ENCODE assay signal across 8 cellular contexts in the genomic region with DNA sequence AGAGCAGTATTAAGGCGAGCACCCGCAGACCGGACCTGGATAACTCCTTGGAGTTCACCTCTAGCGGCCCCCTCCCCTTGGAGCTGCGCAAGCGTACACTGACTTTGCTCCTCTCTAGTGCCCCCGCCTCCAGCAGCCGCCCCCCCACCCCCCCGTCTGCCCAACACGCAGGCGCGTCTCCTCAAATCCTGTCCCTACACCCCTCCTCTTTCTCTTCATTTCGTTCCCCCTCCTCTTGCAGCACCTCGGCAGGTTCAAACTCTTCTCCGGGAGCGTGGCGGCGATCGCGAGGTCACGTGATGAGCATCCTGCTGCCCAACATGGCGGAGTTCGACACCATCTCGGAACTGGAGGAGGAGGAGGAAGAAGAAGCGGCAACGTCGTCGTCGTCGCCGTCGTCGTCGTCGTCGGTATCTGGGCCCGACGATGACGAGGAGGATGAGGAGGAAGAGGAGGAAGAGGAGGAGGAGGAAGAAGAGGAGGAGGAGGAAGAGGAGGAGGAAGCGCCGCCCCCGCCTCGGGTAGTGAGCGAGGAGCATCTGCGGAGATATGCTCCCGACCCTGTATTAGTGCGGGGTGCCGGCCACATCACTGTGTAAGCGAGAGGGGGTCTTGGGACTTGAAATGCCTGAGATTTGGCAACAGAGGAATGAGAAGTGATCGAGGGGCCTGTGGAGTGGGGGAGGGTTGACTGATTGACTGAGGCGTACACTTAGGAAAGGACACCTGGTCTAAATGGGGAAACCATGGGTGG. TPM values are rescaled to one million over a fixed set of nuclear protein-coding genes. Genes with fewer than 3 reads are reported as not detected.
DNase-seq lines count a peak whose midpoint lies in the region; ATAC-seq and TF ChIP-seq lines count a peak whose summit lies in the region.

TSS of gene CHIC1 (plus strand) at position 212 of the 754 bp plus-strand sequence. CDS start at position 300, 88 bp downstream.

- H2BK12ac ChIP-seq in neuronal stem cell (ENCODE audit: low read length) = no peak within 1 kb of the TSS

- H4K91ac ChIP-seq in neuronal stem cell (ENCODE audit: low read depth, low read length, poor library complexity) = no peak within 1 kb of the TSS

- H3K4me3 ChIP-seq in HUES6 (ENCODE audit: low read depth, low read length) (peak within 1 kb of the TSS; percentile 81), foreskin fibroblast (ENCODE audit: low read depth in 1 of 2, low read length in 2 of 2) (peak within 1 kb of the TSS; percentile 80 to 83), neuronal stem cell (ENCODE audit: low read length in 2 of 2) (peak within 1 kb of the TSS; percentile 70 to 91), stomach smooth muscle (ENCODE audit: low read length in 2 of 2) (peak within 1 kb of the TSS; percentile 77 to 87)

- no peaks in the 10 kb centered on the region; the same call in 1 of the 2 replicates for H3K36me3 ChIP-seq in HUES6 (ENCODE audit: control insufficient read depth, insufficient read depth, low read length)
- no peaks in the 10 kb centered on the region for H3K36me3 ChIP-seq in neuronal stem cell (replicated peaks in 1 of 2; ENCODE audit: control insufficient read depth in 2 of 2, insufficient read depth in 2 of 2, low read length in 2 of 2)
- H3K36me3 ChIP-seq in stomach smooth muscle (ENCODE audit: control insufficient read depth in 2 of 2, insufficient read depth in 2 of 2, low read length in 2 of 2) = no peaks in the 10 kb centered on the region

- no peak within 1 kb of the TSS for H2AK5ac ChIP-seq in neuronal stem cell (ENCODE audit: low read depth, low read length)

- TF ChIP-seq CTCF in foreskin fibroblast (IDR thresholded peaks at IDR 0.05; ENCODE audit: low read depth, low read length) = no peak

- H3K9ac ChIP-seq in HUES6 (ENCODE audit: low read length) (peak within 1 kb of the TSS; percentile 84), neuronal stem cell (ENCODE audit: low read depth, low read length, poor library complexity) (peak within 1 kb of the TSS; percentile 86), stomach smooth muscle (ENCODE audit: low read length in 2 of 2) (peak within 1 kb of the TSS; percentile 71 to 90)

- peak within 1 kb of the TSS; percentile 91 for H2AFZ ChIP-seq in neuronal stem cell (ENCODE audit: low read length)

- H2BK120ac ChIP-seq in neuronal stem cell (ENCODE audit: low read depth, low read length) = no peak within 1 kb of the TSS

- H3K4me1 ChIP-seq in HUES6 (ENCODE audit: control insufficient read depth, insufficient read depth, low read length) (no peaks in the 10 kb centered on the region; the same call in 1 of the 2 replicates), neuronal stem cell (ENCODE audit: control insufficient read depth in 2 of 2, insufficient read depth in 1 of 2, low read depth in 1 of 2, low read length in 2 of 2) (no peaks in the 10 kb centered on the region), stomach smooth muscle (ENCODE audit: control insufficient read depth, insufficient read depth, low read length) (no peaks in the 10 kb centered on the region)

- peak within 1 kb of the TSS; percentile 82 for H3K14ac ChIP-seq in neuronal stem cell (ENCODE audit: low read length)

- H3K4me2 ChIP-seq in neuronal stem cell (ENCODE audit: insufficient read depth, low read length, poor library complexity, severe bottlenecking) = peak within 1 kb of the TSS; percentile 49

- peak; percentile 55 for DNase-seq in COR-L47 (lab: John Stamatoyannopoulos, UW)
- DNase-seq in RPMI8226 = peak; percentile 77
- DNase-seq in activated gamma-delta T cell treated with Interleukin-2 at 50 U/mL for 16 hours = peak; percentile 63
- DNase-seq in foreskin fibroblast = peak; percentile 42 to 76
- DNase-seq in neuronal stem cell (ENCODE audit: low spot score) = peak; percentile 66

- ATAC-seq in GM21381 (IDR thresholded peaks at IDR 0.05; ENCODE audit: unreplicated experiment) = peak; percentile 56

- peak within 1 kb of the TSS; percentile 80 for H3K18ac ChIP-seq in neuronal stem cell (ENCODE audit: low read length)

- no peak within 1 kb of the TSS for H3K4ac ChIP-seq in neuronal stem cell (ENCODE audit: low read length)

- H3K27me3 ChIP-seq in HUES6 (ENCODE audit: control insufficient read depth, insufficient read depth, low read length) (no peaks in the 10 kb centered on the region; the same call in 1 of the 2 replicates), neuronal stem cell (ENCODE audit: control insufficient read depth in 3 of 3, insufficient read depth in 3 of 3, low read depth in 1 of 3, low read length in 3 of 3) (no peaks in the 10 kb centered on the region), stomach smooth muscle (ENCODE audit: control insufficient read depth in 1 of 2, insufficient read depth in 2 of 2, low read length in 2 of 2) (no peaks in the 10 kb centered on the region)

- H3K79me1 ChIP-seq in neuronal stem cell (ENCODE audit: low read depth, low read length) = no peaks in the 10 kb centered on the region

- H3K27ac ChIP-seq in HUES6 (ENCODE audit: low read depth, low read length) (peak within 1 kb of the TSS; percentile 36; the same call in 1 of the 2 replicates), neuronal stem cell (replicated peaks; ENCODE audit: low read length) (peak within 1 kb of the TSS; percentile 31), stomach smooth muscle (ENCODE audit: low read length) (peak within 1 kb of the TSS; percentile 80)

- H2BK5ac ChIP-seq in neuronal stem cell (ENCODE audit: low read length) = no peak within 1 kb of the TSS

- H3K9me3 ChIP-seq in HUES6 (ENCODE audit: control insufficient read depth, insufficient read depth, low read depth, low read length) (peaks cover 4% of the 10 kb centered on the region; the same call in 1 of the 2 replicates), neuronal stem cell (replicated peaks in 1 of 2; ENCODE audit: control insufficient read depth in 2 of 2, insufficient read depth in 1 of 2, low read depth in 1 of 2, low read length in 2 of 2) (no peaks in the 10 kb centered on the region), stomach smooth muscle (ENCODE audit: control insufficient read depth in 2 of 2, low read length in 2 of 2) (no peaks in the 10 kb centered on the region)

- WGBS in neuronal stem cell (ENCODE audit: extremely low coverage in 2 of 2, insufficient read length in 2 of 2, insufficient replicate concordance in 1 of 2), 2 donors = no CpG with 5 or more reads among the region's 51 CpGs

- peak within 1 kb of the TSS; percentile 82 for H4K8ac ChIP-seq in neuronal stem cell (ENCODE audit: low read depth, low read length)

- no peak within 1 kb of the TSS for H3K23ac ChIP-seq in neuronal stem cell (ENCODE audit: low read depth, low read length, poor library complexity)

- no peak within 1 kb of the TSS for H2BK15ac ChIP-seq in neuronal stem cell (ENCODE audit: low read length)

RNA-seq across cellular contexts. Expression of gene CHIC1, which starts in this region (rescaled TPM):
- 4.1 TPM for polyA plus RNA-seq in neuronal stem cell (2013, experiment 1 of 2)
- 4.3 TPM for polyA plus RNA-seq in neuronal stem cell (2013, experiment 2 of 2)

Comparison
In these comparisons a context has a peak if more than half of its experiments do, and no peak if none do; other contexts are left out.
1. Peak in every context shown above with its lines: DNase-seq, ATAC-seq, H3K4me3 ChIP-seq and H3K27ac ChIP-seq.